In genomic region chr13:95678967-95679366, GRCh38 we compare ENCODE assay signal across 10 cellular contexts. TPM values are rescaled to one million over a fixed set of nuclear protein-coding genes. Genes with fewer than 3 reads are reported as not detected.
A peak's percentile ranks its signal among the peaks of the same experiment; 100 is the strongest.
DNase-seq lines count a peak whose midpoint lies in the region; ATAC-seq and TF ChIP-seq lines count a peak whose summit lies in the region.
"Had no signal": no experiment of that assay in that cellular context is flagged by ENCODE, and none has a peak within 500 bp of the region (broad histone marks: within the 10 kb centered on the region; RNA-seq: fewer than 3 reads in every experiment).

No MANE protein-coding gene starts in this region.

- H3K9ac ChIP-seq in iPS-20b (ENCODE audit: low read depth, low read length), result no peak overlapping the region; the same call in 1 of the 2 replicates

- intact Hi-C loops in heart left ventricle (cut with DNase I), result loop anchor here in 1 of 10 donors (10.0 kb wide), 1 partner anchor 86 kb away; no protein-coding TSS in a partner anchor
- intact Hi-C loops in cardiac septum (cut with DNase I), result loop anchor here (5.0 kb wide), 1 partner anchor 153 kb away; no protein-coding TSS in a partner anchor

- H3K4me3 Mint-ChIP-seq in activated CD8-positive, alpha-beta T cell treated with anti-CD3 and anti-CD28 coated beads, Interleukin-2, amount 10 ng/mL, durations not matched to agents 7 days and 5 days, result peak overlapping the region; percentile 92

- CTCF ChIA-PET in activated CD8-positive, alpha-beta T cell treated with anti-CD3 and anti-CD28 coated beads, Interleukin-2, amount 10 ng/mL, durations not matched to agents 7 days and 5 days (lab: Charles Lee), result no interaction called here

- DNase-seq in heart left ventricle, result no peak
- DNase-seq in cardiac septum (ENCODE audit: low spot score), result no peak
- no peak for DNase-seq in activated CD8-positive, alpha-beta T cell treated with anti-CD3 and anti-CD28 coated beads, Interleukin-2, amount 10 ng/mL, durations not matched to agents 7 days and 5 days
- no peak for DNase-seq in suprapubic skin (ENCODE audit: low spot score in 2 of 2)
- no peak for DNase-seq in NCI-H446 (lab: John Stamatoyannopoulos, UW)
- DNase-seq in NCI-H446 treated with DMSO at 0.1 percent for 48 hours (lab: John Stamatoyannopoulos, UW), result no peak
- DNase-seq: central memory CD4-positive, alpha-beta T cell; NCI-H187 treated with DMSO at 0.1 percent for 48 hours had no signal

- H3K9me3 ChIP-seq in heart left ventricle (peaks cover 0 to 2% (median 0%) of the 10 kb centered on the region in 12 donors), iPS-20b (ENCODE audit: insufficient read depth, low read depth, low read length) (no peaks in the 10 kb centered on the region), suprapubic skin (no peaks in the 10 kb centered on the region)

- POLR2A ChIA-PET in activated CD8-positive, alpha-beta T cell treated with anti-CD3 and anti-CD28 coated beads, Interleukin-2, amount 10 ng/mL, durations not matched to agents 7 days and 5 days (lab: Charles Lee), result no interaction called here

- no peaks in the 10 kb centered on the region for H3K27me3 ChIP-seq in heart left ventricle
- peaks cover 8% of the 10 kb centered on the region; the same call in 1 of the 2 replicates for H3K27me3 ChIP-seq in iPS-20b (ENCODE audit: insufficient read depth, low read length)
- H3K27me3 ChIP-seq in suprapubic skin, result no peaks in the 10 kb centered on the region

- no peak for TF ChIP-seq EP300 in suprapubic skin (IDR thresholded peaks at IDR 0.05)

- ATAC-seq in heart left ventricle, result no peak
- no peak for ATAC-seq in activated CD8-positive, alpha-beta T cell treated with anti-CD3 and anti-CD28 coated beads, Interleukin-2, amount 10 ng/mL, durations not matched to agents 7 days and 5 days
- no peak for ATAC-seq in HG03045 (IDR thresholded peaks at IDR 0.05; ENCODE audit: unreplicated experiment)

- H3K4me3 ChIP-seq in heart left ventricle (peak overlapping the region in 7 of 12 donors; percentile 79 to 94 (median 90)), iPS-20b (ENCODE audit: low read length) (0 out of 2 replicates have a peak overlapping the region, but pooled peaks have one; percentile 86), suprapubic skin (peak overlapping the region; percentile 72)

- H3K27me3 Mint-ChIP-seq in activated CD8-positive, alpha-beta T cell treated with anti-CD3 and anti-CD28 coated beads, Interleukin-2, amount 10 ng/mL, durations not matched to agents 7 days and 5 days (ENCODE audit: low read depth), result no peaks in the 10 kb centered on the region

- peaks cover 43% of the 10 kb centered on the region for H3K4me1 Mint-ChIP-seq in activated CD8-positive, alpha-beta T cell treated with anti-CD3 and anti-CD28 coated beads, Interleukin-2, amount 10 ng/mL, durations not matched to agents 7 days and 5 days (ENCODE audit: low read depth)

- H3K36me3 Mint-ChIP-seq in activated CD8-positive, alpha-beta T cell treated with anti-CD3 and anti-CD28 coated beads, Interleukin-2, amount 10 ng/mL, durations not matched to agents 7 days and 5 days (ENCODE audit: low read depth), result peaks cover 24% of the 10 kb centered on the region

- no peaks in the 10 kb centered on the region for H3K9me3 Mint-ChIP-seq in activated CD8-positive, alpha-beta T cell treated with anti-CD3 and anti-CD28 coated beads, Interleukin-2, amount 10 ng/mL, durations not matched to agents 7 days and 5 days (ENCODE audit: insufficient read depth)

- H3K36me3 ChIP-seq in heart left ventricle (peaks cover 0 to 4% (median 0%) of the 10 kb centered on the region in 9 donors), iPS-20b (ENCODE audit: insufficient read depth, low read depth, low read length) (no peaks in the 10 kb centered on the region), suprapubic skin (peaks cover 3% of the 10 kb centered on the region)

- H3K27ac ChIP-seq in heart left ventricle, result peak overlapping the region in 2 of 12 donors; percentile 97 to 98
- H3K27ac ChIP-seq in iPS-20b (ENCODE audit: low read length), result no peak overlapping the region
- no peak overlapping the region for H3K27ac ChIP-seq in suprapubic skin

- TF ChIP-seq CTCF in heart left ventricle (IDR thresholded peaks at IDR 0.05) (no peak), suprapubic skin (IDR thresholded peaks at IDR 0.05) (no peak)

- H3K4me1 ChIP-seq in heart left ventricle (peaks cover 0 to 67% (median 36%) of the 10 kb centered on the region in 12 donors), iPS-20b (ENCODE audit: insufficient read depth, low read length) (peaks cover 9% of the 10 kb centered on the region; the same call in 1 of the 2 replicates), suprapubic skin (peaks cover 29% of the 10 kb centered on the region)

- H3K27ac Mint-ChIP-seq in activated CD8-positive, alpha-beta T cell treated with anti-CD3 and anti-CD28 coated beads, Interleukin-2, amount 10 ng/mL, durations not matched to agents 7 days and 5 days, result no peak overlapping the region

- 59 to 72% (median 65%) methylated on average over 4 of the region's 4 CpGs for WGBS in heart left ventricle, 4 donors
- 67% methylated on average over 4 of the region's 4 CpGs for WGBS in suprapubic skin

- TF ChIP-seq POLR2A in heart left ventricle (IDR thresholded peaks at IDR 0.05) (no peak), suprapubic skin (IDR thresholded peaks at IDR 0.05) (no peak)

RNA-seq across cellular contexts. Expression of gene DNAJC3, which starts 2.0 kb away (rescaled TPM):
- total RNA-seq in heart left ventricle (10 to 100 TPM; 23.5 to 43.9 (median 33.7) TPM), cardiac septum (36.0 TPM), suprapubic skin (10 to 100 TPM; 27.1 to 33.5 (median 30.7) TPM)
- polyA plus RNA-seq in heart left ventricle, result 10 to 100 TPM in 1 of 2 donors, 1 to 10 TPM in 1; 8.7 to 33.7 TPM
- total RNA-seq in activated CD8-positive, alpha-beta T cell treated with anti-CD3 and anti-CD28 coated beads, Interleukin-2, amount 10 ng/mL, durations not matched to agents 7 days and 5 days, result 10 to 100 TPM; 17.4 to 17.8 TPM

RNA-seq across cellular contexts. Expression of gene DZIP1, which starts 34.5 kb away (rescaled TPM):
- 1 to 10 TPM; 2.3 to 6.9 (median 5.1) TPM for total RNA-seq in heart left ventricle
- 1 to 10 TPM; 1.9 TPM for polyA plus RNA-seq in heart left ventricle
- 4.9 TPM for total RNA-seq in cardiac septum
- total RNA-seq in activated CD8-positive, alpha-beta T cell treated with anti-CD3 and anti-CD28 coated beads, Interleukin-2, amount 10 ng/mL, durations not matched to agents 7 days and 5 days, result under 1 TPM; 0.26 to 0.34 TPM
- total RNA-seq in suprapubic skin, result 1 to 10 TPM; 1.5 to 4.8 (median 3.4) TPM
